ENCODE assay signal across 19 cellular contexts in the genomic region with DNA sequence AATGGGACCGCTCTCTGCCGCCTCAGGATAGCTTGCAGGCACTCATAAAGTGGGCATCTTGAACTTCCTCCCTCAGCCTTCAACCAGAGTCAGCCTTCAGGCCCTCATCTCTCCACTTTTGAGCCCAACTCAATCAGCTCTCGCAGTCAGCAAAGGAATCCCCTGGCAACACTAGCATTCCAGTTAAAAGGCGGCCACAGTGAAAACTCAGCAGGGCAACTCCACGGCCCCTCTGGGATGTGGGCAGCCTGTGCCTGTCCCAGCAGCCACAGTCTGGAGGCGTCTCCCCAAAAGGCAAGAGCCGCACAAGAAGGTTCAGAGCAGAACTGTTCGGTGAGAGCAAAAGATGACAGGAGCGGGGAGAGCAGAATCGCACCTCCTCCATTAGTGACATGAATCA. TPM values are rescaled to one million over a fixed set of nuclear protein-coding genes. Genes with fewer than 3 reads are reported as not detected.
DNase-seq lines count a peak whose midpoint lies in the region; ATAC-seq and TF ChIP-seq lines count a peak whose summit lies in the region.
"Had no signal": no experiment of that assay in that cellular context is flagged by ENCODE, and none has a peak within 500 bp of the region (broad histone marks: within the 10 kb centered on the region; RNA-seq: fewer than 3 reads in every experiment).

No MANE protein-coding gene starts in this region.

- H3K36me3 ChIP-seq in thoracic aorta: no peaks in the 10 kb centered on the region
- H3K36me3 ChIP-seq: breast epithelium had no signal

- no peaks in the 10 kb centered on the region for H3K9me3 ChIP-seq in thoracic aorta
- H3K9me3 ChIP-seq: breast epithelium, Caco-2 had no signal

- H3K4me1 Mint-ChIP-seq in activated CD8-positive, alpha-beta memory T cell treated with anti-CD3 and anti-CD28 coated beads, Interleukin-2, amount 10 ng/mL, durations not matched to agents 7 days and 5 days: peaks cover 8% of the 10 kb centered on the region
- peaks cover 46% of the 10 kb centered on the region for H3K4me1 Mint-ChIP-seq in nephron progenitor cell

- POLR2A ChIA-PET in RWPE1 (lab: Yijun Ruan, JAX; ENCODE audit: low non-redundant PET): no interaction called here

- no peak overlapping the region for H3K4me3 Mint-ChIP-seq in activated CD8-positive, alpha-beta memory T cell treated with anti-CD3 and anti-CD28 coated beads, Interleukin-2, amount 10 ng/mL, durations not matched to agents 7 days and 5 days
- H3K4me3 Mint-ChIP-seq in nephron progenitor cell: no peak overlapping the region
- H3K4me3 Mint-ChIP-seq: activated CD4-positive, alpha-beta memory T cell treated with anti-CD3 and anti-CD28 coated beads, Interleukin-2, amount 10 ng/mL, durations not matched to agents 7 days and 5 days had no signal

- peak overlapping the region; percentile 2 for H3K4me3 ChIP-seq in thoracic aorta
- H3K4me3 ChIP-seq: breast epithelium, lung had no signal

- H3K4me1 ChIP-seq in thoracic aorta (ENCODE audit: control insufficient read depth in 1 of 2, low read depth in 2 of 2): peaks cover 16 to 66% of the 10 kb centered on the region in 2 donors
- H3K4me1 ChIP-seq: Caco-2 had no signal

- peak overlapping the region; percentile 20 for H3K27ac Mint-ChIP-seq in activated CD8-positive, alpha-beta memory T cell treated with anti-CD3 and anti-CD28 coated beads, Interleukin-2, amount 10 ng/mL, durations not matched to agents 7 days and 5 days
- H3K27ac Mint-ChIP-seq in nephron progenitor cell: peak overlapping the region; percentile 70
- H3K27ac Mint-ChIP-seq: activated CD4-positive, alpha-beta memory T cell treated with anti-CD3 and anti-CD28 coated beads, Interleukin-2, amount 10 ng/mL, durations not matched to agents 7 days and 5 days had no signal

- H3K27ac ChIP-seq in RWPE1 (peak overlapping the region; percentile 22), thoracic aorta (no peak overlapping the region)

- CTCF ChIA-PET in activated CD8-positive, alpha-beta memory T cell treated with anti-CD3 and anti-CD28 coated beads, Interleukin-2, amount 10 ng/mL, durations not matched to agents 7 days and 5 days (lab: Charles Lee): no interaction called here
- CTCF ChIA-PET in RWPE1 (lab: Yijun Ruan, JAX): no interaction called here

- H3K36me3 Mint-ChIP-seq in activated CD8-positive, alpha-beta memory T cell treated with anti-CD3 and anti-CD28 coated beads, Interleukin-2, amount 10 ng/mL, durations not matched to agents 7 days and 5 days: peaks cover 6% of the 10 kb centered on the region
- peaks cover 17% of the 10 kb centered on the region for H3K36me3 Mint-ChIP-seq in nephron progenitor cell (ENCODE audit: low read depth)

- H3K27me3 Mint-ChIP-seq in activated CD8-positive, alpha-beta memory T cell treated with anti-CD3 and anti-CD28 coated beads, Interleukin-2, amount 10 ng/mL, durations not matched to agents 7 days and 5 days: no peaks in the 10 kb centered on the region
- H3K27me3 Mint-ChIP-seq in nephron progenitor cell (ENCODE audit: low read depth, poor library complexity): no peaks in the 10 kb centered on the region
- H3K27me3 Mint-ChIP-seq: activated CD4-positive, alpha-beta memory T cell treated with anti-CD3 and anti-CD28 coated beads, Interleukin-2, amount 10 ng/mL, durations not matched to agents 7 days and 5 days had no signal

- no peaks in the 10 kb centered on the region for H3K9me3 Mint-ChIP-seq in activated CD8-positive, alpha-beta memory T cell treated with anti-CD3 and anti-CD28 coated beads, Interleukin-2, amount 10 ng/mL, durations not matched to agents 7 days and 5 days (ENCODE audit: low read depth)
- H3K9me3 Mint-ChIP-seq in nephron progenitor cell: no peaks in the 10 kb centered on the region
- H3K9me3 Mint-ChIP-seq: activated CD4-positive, alpha-beta memory T cell treated with anti-CD3 and anti-CD28 coated beads, Interleukin-2, amount 10 ng/mL, durations not matched to agents 7 days and 5 days had no signal

- no peaks in the 10 kb centered on the region for H3K27me3 ChIP-seq in thoracic aorta (replicated peaks; ENCODE audit: insufficient read depth)
- H3K27me3 ChIP-seq: breast epithelium had no signal

- no peak for TF ChIP-seq CTCF in RWPE1 (conservative IDR thresholded peaks at IDR 0.05; ENCODE audit: low read depth)
- no peak for TF ChIP-seq CTCF in nephron progenitor cell (IDR thresholded peaks at IDR 0.05)
- TF ChIP-seq CTCF in thoracic aorta (IDR thresholded peaks at IDR 0.05): no peak

- no peak for DNase-seq in activated CD8-positive, alpha-beta memory T cell treated with anti-CD3 and anti-CD28 coated beads, Interleukin-2, amount 10 ng/mL, durations not matched to agents 7 days and 5 days
- no peak for DNase-seq in activated CD8-positive, alpha-beta memory T cell treated with anti-CD3 and anti-CD28 coated beads for 24 hours
- DNase-seq in RWPE1 (ENCODE audit: low spot score) (no peak), nephron progenitor cell (no peak), thoracic aorta (ENCODE audit: low spot score) (no peak), HUDEP-2 (lab: John Stamatoyannopoulos, UW; ENCODE audit: unreplicated experiment in 76 of 76) (no peak), cerebellar cortex (ENCODE audit: low spot score) (no peak)
- no peak for DNase-seq in stimulated activated naive CD4-positive, alpha-beta T cell (lab: John Stamatoyannopoulos, UW)
- DNase-seq: 8988T; activated CD4-positive, alpha-beta memory T cell treated with anti-CD3 and anti-CD28 coated beads, Interleukin-2, amount 10 ng/mL, durations not matched to agents 7 days and 5 days; activated T-cell treated with anti-CD3 and anti-CD28 coated beads, Interleukin-2, amount 50 U/mL, for 1 hour; amniotic stem cell; Caco-2; cortex of kidney; DMS79 treated with DMSO at 0.1 percent for 48 hours; SIG-M5 had no signal

- no peak for ATAC-seq in activated CD8-positive, alpha-beta memory T cell treated with anti-CD3 and anti-CD28 coated beads, Interleukin-2, amount 10 ng/mL, durations not matched to agents 7 days and 5 days
- no peak for ATAC-seq in thoracic aorta (ENCODE audit: insufficient number of reproducible peaks, low FRiP score, low read depth)
- ATAC-seq: activated CD4-positive, CD25-positive, alpha-beta regulatory T cell treated with anti-CD3 and anti-CD28 coated beads, Interleukin-2, amount 50 U/mL, for 24 hours had no signal

RNA-seq across cellular contexts. Expression of gene TMEM11, which starts 9.0 kb away (rescaled TPM):
- total RNA-seq in activated CD8-positive, alpha-beta memory T cell treated with anti-CD3 and anti-CD28 coated beads, Interleukin-2, amount 10 ng/mL, durations not matched to agents 7 days and 5 days: 10 to 100 TPM; 24.8 to 29.3 TPM
- 10 to 100 TPM; 16.2 to 18.7 TPM for total RNA-seq in thoracic aorta

RNA-seq across cellular contexts. Expression of gene NATD1, which starts 48.3 kb away (rescaled TPM):
- total RNA-seq in activated CD8-positive, alpha-beta memory T cell treated with anti-CD3 and anti-CD28 coated beads, Interleukin-2, amount 10 ng/mL, durations not matched to agents 7 days and 5 days: 1 to 10 TPM; 1.8 to 1.9 TPM
- 1 to 10 TPM; 8.4 to 9.7 TPM for total RNA-seq in thoracic aorta
